28 cellular contexts compared by ENCODE assay signal in genomic region chr7:137657476-137658193, GRCh38.
DNase-seq lines count a peak whose midpoint lies in the region; TF ChIP-seq lines count a peak whose summit lies in the region.
"Had no signal": no experiment of that assay in that cellular context is flagged by ENCODE, and none has a peak within 500 bp of the region (broad histone marks: within the 10 kb centered on the region; RNA-seq: fewer than 3 reads in every experiment).

No MANE protein-coding gene starts in this region.

- H3K36me3 ChIP-seq in ACC112 (ENCODE audit: insufficient read depth, low read length) (no peaks in the 10 kb centered on the region), ascending aorta (no peaks in the 10 kb centered on the region), mesenchymal stem cell (ENCODE audit: control insufficient read depth in 1 of 2, insufficient read depth in 2 of 2, low read depth in 1 of 2, low read length in 2 of 2) (no peaks in the 10 kb centered on the region)
- H3K36me3 ChIP-seq: adrenal gland, breast epithelium, SJSA1 had no signal

- no peak overlapping the region for H2BK120ac ChIP-seq in H9 (ENCODE audit: low read depth, low read length, poor library complexity, severe bottlenecking)
- H2BK120ac ChIP-seq in mesenchymal stem cell (ENCODE audit: low read depth, low read length) = no peak overlapping the region

- H3K4me1 Mint-ChIP-seq in H9 = peaks cover 41 to 43% of the 10 kb centered on the region in 2 experiments
- peaks cover 10% of the 10 kb centered on the region for H3K4me1 Mint-ChIP-seq in osteocyte (ENCODE audit: unreplicated experiment)
- H3K4me1 Mint-ChIP-seq: activated CD4-positive, alpha-beta T cell treated with anti-CD3 and anti-CD28 coated beads for 36 hours had no signal

- no peaks in the 10 kb centered on the region for H3K23me2 ChIP-seq in H9 (ENCODE audit: insufficient read length, low read depth, low read length, poor library complexity, severe bottlenecking)

- H3K27me3 ChIP-seq in ACC112 (ENCODE audit: insufficient read depth, low read length) = no peaks in the 10 kb centered on the region
- H3K27me3 ChIP-seq in H9 (ENCODE audit: insufficient read depth, low read length) = no peaks in the 10 kb centered on the region
- no peaks in the 10 kb centered on the region for H3K27me3 ChIP-seq in ascending aorta
- no peaks in the 10 kb centered on the region for H3K27me3 ChIP-seq in mesenchymal stem cell (ENCODE audit: control insufficient read depth in 1 of 2, insufficient read depth in 1 of 2, low read length in 2 of 2)
- H3K27me3 ChIP-seq: adrenal gland had no signal

- H3K27ac Mint-ChIP-seq in H9 (peak overlapping the region in 2 of 3 experiments; percentile 3 to 45; a peak in 3 of 7 replicates), osteocyte (ENCODE audit: unreplicated experiment) (no peak overlapping the region)
- H3K27ac Mint-ChIP-seq: activated CD4-positive, alpha-beta T cell treated with anti-CD3 and anti-CD28 coated beads for 36 hours; T-helper 17 cell had no signal

- no peak overlapping the region for H2BK15ac ChIP-seq in H9 (ENCODE audit: low read depth, low read length)
- no peak overlapping the region for H2BK15ac ChIP-seq in mesenchymal stem cell (ENCODE audit: low read depth, poor library complexity, severe bottlenecking)

- H3K4me1 ChIP-seq in ACC112 (ENCODE audit: control insufficient read depth, insufficient read depth, low read length, unreplicated experiment) (peaks cover 35% of the 10 kb centered on the region), H9 (ENCODE audit: insufficient read depth, low read length) (peaks cover 10% of the 10 kb centered on the region), ascending aorta (peaks cover 5 to 9% of the 10 kb centered on the region in 2 donors), mesenchymal stem cell (ENCODE audit: control insufficient read depth, insufficient read depth, low read depth, low read length) (no peaks in the 10 kb centered on the region)
- H3K4me1 ChIP-seq: adrenal gland, breast epithelium, Caco-2 had no signal

- H4K8ac ChIP-seq in H9 (replicated peaks; ENCODE audit: insufficient read length, low read depth, low read length) (no peak overlapping the region), mesenchymal stem cell (ENCODE audit: low read length) (no peak overlapping the region)

- H3K27ac ChIP-seq in ACC112 (ENCODE audit: low read depth, low read length) (peak overlapping the region; percentile 60), H9 (ENCODE audit: insufficient read length, low read depth, low read length) (no peak overlapping the region), ascending aorta (peak overlapping the region; percentile 47 to 60), mesenchymal stem cell (ENCODE audit: low read length, poor library complexity, severe bottlenecking) (no peak overlapping the region)
- H3K27ac ChIP-seq: breast epithelium, SJSA1 had no signal

- H3K4ac ChIP-seq in H9 (ENCODE audit: low read depth, low read length) (no peak overlapping the region), mesenchymal stem cell (ENCODE audit: low read depth in 1 of 2, low read length in 2 of 2) (no peak overlapping the region)

- H2BK5ac ChIP-seq in H9 (ENCODE audit: insufficient read length, low read length) = no peak overlapping the region
- H2BK5ac ChIP-seq in mesenchymal stem cell (ENCODE audit: low read depth, low read length, poor library complexity, severe bottlenecking) = no peak overlapping the region

- no peak overlapping the region for H3K4me2 ChIP-seq in H9 (ENCODE audit: insufficient read depth, insufficient read length, low read length)
- no peak overlapping the region for H3K4me2 ChIP-seq in mesenchymal stem cell (ENCODE audit: low read length, poor library complexity, severe bottlenecking)

- H3K79me1 ChIP-seq in H9 (ENCODE audit: insufficient read depth, low read depth, low read length, poor library complexity, severe bottlenecking) (no peaks in the 10 kb centered on the region), mesenchymal stem cell (replicated peaks; ENCODE audit: low read length, poor library complexity, severe bottlenecking) (no peaks in the 10 kb centered on the region)

- no peak overlapping the region for H4K91ac ChIP-seq in H9 (ENCODE audit: insufficient read length, low read depth, low read length)
- H4K91ac ChIP-seq in mesenchymal stem cell (ENCODE audit: low read length) = no peak overlapping the region

- H3K79me2 ChIP-seq in ACC112 (ENCODE audit: control insufficient read depth, insufficient read depth, low read length, unreplicated experiment) (no peaks in the 10 kb centered on the region), H9 (ENCODE audit: insufficient read depth, low read length) (no peaks in the 10 kb centered on the region)

- H3K9ac ChIP-seq in H9 (ENCODE audit: extremely low read depth, insufficient read length, low read length) (no peak overlapping the region), mesenchymal stem cell (ENCODE audit: low read length) (peak overlapping the region; percentile 67)

- intact Hi-C loops in ascending aorta (cut with DNase I) = loop anchor here (2.0 to 5.0 kb wide), 4 partner anchors 115 to 351 kb away; partner anchors contain the start of gene DGKI

- H3K4me3 Mint-ChIP-seq in H9 (no peak overlapping the region; a peak in 1 of 5 replicates), osteocyte (ENCODE audit: unreplicated experiment) (no peak overlapping the region)
- H3K4me3 Mint-ChIP-seq: activated CD4-positive, alpha-beta T cell treated with anti-CD3 and anti-CD28 coated beads for 36 hours; activated T-cell treated with anti-CD3 and anti-CD28 coated beads, Interleukin-2, amount 50 U/mL, for 4 hours; T-helper 17 cell had no signal

- H2AK5ac ChIP-seq in H9 (ENCODE audit: insufficient read length, low read length) (no peak overlapping the region), mesenchymal stem cell (ENCODE audit: low read length, severe bottlenecking) (no peak overlapping the region)

- no CpG with 5 or more reads among the region's 4 CpGs for WGBS in H9 (ENCODE audit: extremely low coverage, insufficient read length, low lambda C conversion rate)
- 72% methylated on average over 3 of the region's 4 CpGs for WGBS in mesenchymal stem cell

- H3K56ac ChIP-seq in H9 (ENCODE audit: insufficient read length, low read depth, low read length) = no peak overlapping the region

- H2BK12ac ChIP-seq in H9 (ENCODE audit: insufficient read length, low read depth, low read length) (no peak overlapping the region), mesenchymal stem cell (ENCODE audit: low read length in 2 of 2) (no peak overlapping the region)

- H3K4me3 ChIP-seq in ACC112 (ENCODE audit: low read depth, low read length) (no peak overlapping the region), ascending aorta (no peak overlapping the region), mesenchymal stem cell (ENCODE audit: insufficient read depth in 1 of 2, low read depth in 1 of 2, low read length in 2 of 2) (no peak overlapping the region)
- H3K4me3 ChIP-seq: adrenal gland, breast epithelium, K562, SJSA1, smooth muscle cell had no signal

- H3K9me3 Mint-ChIP-seq in H9 (peaks cover 0 to 3% of the 10 kb centered on the region in 2 experiments; a peak in 1 of 5 replicates), osteocyte (ENCODE audit: unreplicated experiment) (no peaks in the 10 kb centered on the region)
- H3K9me3 Mint-ChIP-seq: activated T-cell treated with anti-CD3 and anti-CD28 coated beads, Interleukin-2, amount 50 U/mL, for 4 hours had no signal

- H4K20me1 ChIP-seq in H9 (ENCODE audit: control insufficient read depth, insufficient read depth, insufficient read length) = no peaks in the 10 kb centered on the region

- H2AFZ ChIP-seq in ACC112 (ENCODE audit: low read length, unreplicated experiment) (no peak overlapping the region), H9 (ENCODE audit: low read length) (no peak overlapping the region), mesenchymal stem cell (ENCODE audit: low read depth, low read length) (no peak overlapping the region)

- no peak overlapping the region for H4K5ac ChIP-seq in H9 (ENCODE audit: insufficient read length, low read depth, low read length)

- H2BK20ac ChIP-seq in H9 (ENCODE audit: low read depth, low read length, poor library complexity, severe bottlenecking) = no peak overlapping the region

- H3T11ph ChIP-seq in H9 (ENCODE audit: low read length) = no peak overlapping the region

- H3K9me3 ChIP-seq in H9 (ENCODE audit: control insufficient read depth, low read depth, low read length) (no peaks in the 10 kb centered on the region), ascending aorta (no peaks in the 10 kb centered on the region), mesenchymal stem cell (ENCODE audit: control insufficient read depth, low read length) (no peaks in the 10 kb centered on the region)
- H3K9me3 ChIP-seq: adrenal gland, breast epithelium, Caco-2, SJSA1 had no signal

- H3K18ac ChIP-seq in H9 (ENCODE audit: insufficient read length, low read depth, low read length) = no peak overlapping the region
- no peak overlapping the region for H3K18ac ChIP-seq in mesenchymal stem cell (ENCODE audit: low read depth in 1 of 2, low read length in 2 of 2)

- no peak overlapping the region for H3K23ac ChIP-seq in H9 (ENCODE audit: insufficient read length, low read depth, low read length)
- no peak overlapping the region for H3K23ac ChIP-seq in mesenchymal stem cell (ENCODE audit: low read length in 2 of 2)

- DNase-seq in H9 = no peak
- no peak for DNase-seq in ascending aorta (ENCODE audit: low spot score in 2 of 2)
- DNase-seq in mesenchymal stem cell = no peak
- no peak for DNase-seq in osteocyte (ENCODE audit: extremely low spot score, unreplicated experiment)
- no peak for DNase-seq in stimulated activated CD4-positive, alpha-beta T cell treated with anti-CD3 and anti-CD28 coated beads, Interleukin-4, amount 100 ng/mL, for 24 hours
- DNase-seq in midbrain (lab: John Stamatoyannopoulos, UW) = no peak
- no peak for DNase-seq in activated CD4-positive, CD25-positive, alpha-beta regulatory T cell treated with anti-CD3 and anti-CD28 coated beads, Interleukin-2, amount 50 U/mL, for 72 hours
- DNase-seq: ACHN; activated CD4-positive, alpha-beta T cell treated with anti-CD3 and anti-CD28 coated beads for 36 hours; activated naive CD4-positive, alpha-beta T cell; activated T-cell treated with anti-CD3 and anti-CD28 coated beads, Interleukin-2, amount 50 U/mL, for 4 hours; adrenal gland; Caco-2; cortex of kidney; DMS79 treated with DMSO at 0.1 percent for 48 hours; kidney; mammary epithelial cell; NCI-H1417 treated with DMSO at 0.1 percent for 48 hours; NCI-H2081 treated with DMSO at 0.1 percent for 48 hours; NCI-H510A treated with DMSO at 0.1 percent for 48 hours; stimulated activated CD4-positive, alpha-beta T cell treated with anti-CD3 and anti-CD28 coated beads, Interleukin-2, amount 100 ng/mL, for 24 hours; substantia nigra; T-helper 17 cell had no signal

- H3K36me3 Mint-ChIP-seq in H9 (ENCODE audit: insufficient read depth in 1 of 3, low read depth in 3 of 3) = peaks cover 0 to 3% (median 0%) of the 10 kb centered on the region in 3 experiments; a peak in 3 of 7 replicates
- no peaks in the 10 kb centered on the region for H3K36me3 Mint-ChIP-seq in osteocyte (ENCODE audit: unreplicated experiment)

- TF ChIP-seq CTCF in H9 (conservative IDR thresholded peaks at IDR 0.05) (no peak), ascending aorta (IDR thresholded peaks at IDR 0.05) (no peak), osteocyte (IDR thresholded peaks at IDR 0.05) (no peak)

- no peaks in the 10 kb centered on the region for H3K27me3 Mint-ChIP-seq in H9 (ENCODE audit: low read depth)
- H3K27me3 Mint-ChIP-seq in osteocyte (ENCODE audit: unreplicated experiment) = no peaks in the 10 kb centered on the region

- H3K14ac ChIP-seq in H9 (ENCODE audit: insufficient read depth, low read length) = no peak overlapping the region
- H3K14ac ChIP-seq in mesenchymal stem cell (ENCODE audit: low read length in 2 of 2) = no peak overlapping the region

Comparison
In these comparisons a context has a peak if more than half of its experiments do, and no peak if none do; other contexts are left out.
1. H3K27ac ChIP-seq: peak in ACC112 (single experiment) and ascending aorta (2 of 2); none in H9 (single experiment) and mesenchymal stem cell (single experiment).